Comparison of ENCODE assay signal across 32 cellular contexts in genomic region chr14:33691907-33692306, GRCh38.
"Had no signal": no experiment of that assay in that cellular context is flagged by ENCODE, and none has a peak within 500 bp of the region (broad histone marks: within the 10 kb centered on the region; RNA-seq: fewer than 3 reads in every experiment).

No MANE protein-coding gene starts in this region.

- H3K9me3 Mint-ChIP-seq: activated naive CD4-positive, alpha-beta T cell treated with anti-CD3 and anti-CD28 coated beads, Interleukin-2, amount 50 U/mL, for 24 hours; activated naive CD8-positive, alpha-beta T cell treated with anti-CD3 and anti-CD28 coated beads, Interleukin-2, amount 50 U/mL, for 24 hours; activated T-helper 2 cell treated with anti-CD3 and anti-CD28 coated beads, Interferon-gamma antibody, Interleukin-2, Interleukin-4, amounts not matched to agents 10 μg/mL and 5 μg/mL and 100 μg/mL, durations not matched to agents 14 hours and 24 hours and 36 hours; memory B cell; stimulated activated memory B cell treated with anti-CD40 and anti-IgM and Interleukin-4, amounts not matched to agents 10 μg/mL and 1 μg/mL and 100 μg/mL, for 72 hours; stimulated activated naive CD8-positive, alpha-beta T cell treated with anti-CD3 and anti-CD28 coated beads, Interleukin-15, amount 100 ng/mL, for 72 hours; WTC11 had no signal

- H3K4me1 Mint-ChIP-seq: activated CD8-positive, alpha-beta memory T cell treated with anti-CD3 and anti-CD28 coated beads, Interleukin-2, amount 10 ng/mL, durations not matched to agents 7 days and 5 days; activated naive CD4-positive, alpha-beta T cell treated with anti-CD3 and anti-CD28 coated beads, Interleukin-2, amount 50 U/mL, for 24 hours; activated naive CD8-positive, alpha-beta T cell treated with anti-CD3 and anti-CD28 coated beads, Interleukin-2, amount 50 U/mL, for 24 hours; immature natural killer cell; memory B cell; naive thymus-derived CD4-positive, alpha-beta T cell; stimulated activated memory B cell treated with anti-CD40 and anti-IgM and Interleukin-4, amounts not matched to agents 10 μg/mL and 1 μg/mL and 100 μg/mL, for 72 hours; stimulated activated naive CD8-positive, alpha-beta T cell treated with anti-CD3 and anti-CD28 coated beads, Interleukin-15, amount 100 ng/mL, for 72 hours; WTC11 had no signal

- H3K36me3 ChIP-seq: cardiac muscle cell, heart left ventricle, ovary, sigmoid colon, upper lobe of right lung had no signal

- H3K27me3 ChIP-seq: cardiac muscle cell, dorsolateral prefrontal cortex, heart left ventricle, ovary, sigmoid colon had no signal

- H3K4me3 ChIP-seq: cardiac muscle cell, coronary artery, dorsolateral prefrontal cortex, heart left ventricle, ovary, sigmoid colon, smooth muscle cell, upper lobe of right lung had no signal

- ATAC-seq: activated CD8-positive, alpha-beta memory T cell treated with anti-CD3 and anti-CD28 coated beads, Interleukin-2, amount 10 ng/mL, durations not matched to agents 7 days and 5 days; activated CD8-positive, alpha-beta T cell treated with anti-CD3 and anti-CD28 coated beads, Interleukin-2, amount 10 ng/mL, durations not matched to agents 7 days and 5 days; activated naive CD8-positive, alpha-beta T cell treated with anti-CD3 and anti-CD28 coated beads, Interleukin-2, amount 50 U/mL, for 24 hours; heart left ventricle; naive thymus-derived CD4-positive, alpha-beta T cell; stimulated activated memory B cell treated with anti-CD40 and anti-IgM and Interleukin-4, amounts not matched to agents 10 μg/mL and 1 μg/mL and 100 μg/mL, for 72 hours; stimulated activated naive CD8-positive, alpha-beta T cell treated with anti-CD3 and anti-CD28 coated beads, Interleukin-15, amount 100 ng/mL, for 72 hours; upper lobe of right lung; WTC11 had no signal

- H3K9me3 ChIP-seq: heart left ventricle, ovary, sigmoid colon, upper lobe of right lung had no signal

- H3K4me1 ChIP-seq: heart left ventricle, sigmoid colon, upper lobe of right lung had no signal

- H3K27me3 Mint-ChIP-seq: activated CD8-positive, alpha-beta memory T cell treated with anti-CD3 and anti-CD28 coated beads, Interleukin-2, amount 10 ng/mL, durations not matched to agents 7 days and 5 days; activated naive CD4-positive, alpha-beta T cell treated with anti-CD3 and anti-CD28 coated beads, Interleukin-2, amount 50 U/mL, for 24 hours; activated naive CD8-positive, alpha-beta T cell treated with anti-CD3 and anti-CD28 coated beads, Interleukin-2, amount 50 U/mL, for 24 hours; memory B cell; naive thymus-derived CD4-positive, alpha-beta T cell; progenitor cell of endocrine pancreas; stimulated activated memory B cell treated with anti-CD40 and anti-IgM and Interleukin-4, amounts not matched to agents 10 μg/mL and 1 μg/mL and 100 μg/mL, for 72 hours; stimulated activated naive CD8-positive, alpha-beta T cell treated with anti-CD3 and anti-CD28 coated beads, Interleukin-15, amount 100 ng/mL, for 72 hours had no signal

- H3K27ac Mint-ChIP-seq: activated CD8-positive, alpha-beta memory T cell treated with anti-CD3 and anti-CD28 coated beads, Interleukin-2, amount 10 ng/mL, durations not matched to agents 7 days and 5 days; activated CD8-positive, alpha-beta T cell treated with anti-CD3 and anti-CD28 coated beads, Interleukin-2, amount 10 ng/mL, durations not matched to agents 7 days and 5 days; activated naive CD4-positive, alpha-beta T cell treated with anti-CD3 and anti-CD28 coated beads, Interleukin-2, amount 50 U/mL, for 24 hours; activated naive CD8-positive, alpha-beta T cell treated with anti-CD3 and anti-CD28 coated beads, Interleukin-2, amount 50 U/mL, for 24 hours; activated T-helper 2 cell treated with anti-CD3 and anti-CD28 coated beads, Interferon-gamma antibody, Interleukin-2, Interleukin-4, amounts not matched to agents 10 μg/mL and 5 μg/mL and 100 μg/mL, durations not matched to agents 14 hours and 24 hours and 36 hours; immature natural killer cell; memory B cell; naive thymus-derived CD4-positive, alpha-beta T cell; progenitor cell of endocrine pancreas; stimulated activated memory B cell treated with anti-CD40 and anti-IgM and Interleukin-4, amounts not matched to agents 10 μg/mL and 1 μg/mL and 100 μg/mL, for 72 hours; stimulated activated naive CD8-positive, alpha-beta T cell treated with anti-CD3 and anti-CD28 coated beads, Interleukin-15, amount 100 ng/mL, for 72 hours; WTC11 had no signal

- H3K27ac ChIP-seq: cardiac muscle cell, coronary artery, heart left ventricle, ovary, sigmoid colon, upper lobe of right lung had no signal

- DNase-seq: activated CD4-positive, alpha-beta T cell treated with anti-CD3 and anti-CD28 coated beads, Interleukin-2, amount 50 U/mL, for 1 hour; activated CD8-positive, alpha-beta memory T cell treated with anti-CD3 and anti-CD28 coated beads, Interleukin-2, amount 10 ng/mL, durations not matched to agents 7 days and 5 days; activated CD8-positive, alpha-beta T cell treated with anti-CD3 and anti-CD28 coated beads, Interleukin-2, amount 10 ng/mL, durations not matched to agents 7 days and 5 days; activated naive CD8-positive, alpha-beta T cell treated with anti-CD3 and anti-CD28 coated beads, Interleukin-2, amount 50 U/mL, for 24 hours; activated T-cell treated with anti-CD3 and anti-CD28 coated beads, Interleukin-2, amount 50 U/mL, for 48 hours; amygdala; dorsolateral prefrontal cortex; effector memory CD4-positive, alpha-beta T cell; erythroblast; heart left ventricle; hypothalamus; immature natural killer cell; midbrain; naive thymus-derived CD4-positive, alpha-beta T cell; ovary; sigmoid colon; stimulated activated CD4-positive, alpha-beta T cell treated with anti-CD3 and anti-CD28 coated beads, Interleukin-1b, Interleukin-23, amount 100 ng/mL, for 48 hours; stimulated activated CD4-positive, alpha-beta T cell treated with anti-CD3 and anti-CD28 coated beads, Interleukin-4, amount 100 ng/mL, for 4 hours; stimulated activated CD8-positive, alpha-beta memory T cell treated with anti-CD3 and anti-CD28 coated beads, Interleukin-4, amount 100 ng/mL, for 48 hours; stimulated activated naive CD8-positive, alpha-beta T cell treated with anti-CD3 and anti-CD28 coated beads, Interleukin-15, amount 100 ng/mL, for 72 hours; substantia nigra; T-helper 2 cell; upper lobe of right lung had no signal

- H3K4me3 Mint-ChIP-seq: activated CD8-positive, alpha-beta memory T cell treated with anti-CD3 and anti-CD28 coated beads, Interleukin-2, amount 10 ng/mL, durations not matched to agents 7 days and 5 days; activated CD8-positive, alpha-beta T cell treated with anti-CD3 and anti-CD28 coated beads, Interleukin-2, amount 10 ng/mL, durations not matched to agents 7 days and 5 days; activated naive CD4-positive, alpha-beta T cell treated with anti-CD3 and anti-CD28 coated beads, Interleukin-2, amount 50 U/mL, for 24 hours; activated naive CD8-positive, alpha-beta T cell treated with anti-CD3 and anti-CD28 coated beads, Interleukin-2, amount 50 U/mL, for 24 hours; immature natural killer cell; memory B cell; naive thymus-derived CD4-positive, alpha-beta T cell; stimulated activated memory B cell treated with anti-CD40 and anti-IgM and Interleukin-4, amounts not matched to agents 10 μg/mL and 1 μg/mL and 100 μg/mL, for 72 hours; stimulated activated naive CD8-positive, alpha-beta T cell treated with anti-CD3 and anti-CD28 coated beads, Interleukin-15, amount 100 ng/mL, for 72 hours; WTC11 had no signal

- H3K36me3 Mint-ChIP-seq: activated CD8-positive, alpha-beta memory T cell treated with anti-CD3 and anti-CD28 coated beads, Interleukin-2, amount 10 ng/mL, durations not matched to agents 7 days and 5 days; activated naive CD4-positive, alpha-beta T cell treated with anti-CD3 and anti-CD28 coated beads, Interleukin-2, amount 50 U/mL, for 24 hours; immature natural killer cell; memory B cell; naive thymus-derived CD4-positive, alpha-beta T cell; stimulated activated memory B cell treated with anti-CD40 and anti-IgM and Interleukin-4, amounts not matched to agents 10 μg/mL and 1 μg/mL and 100 μg/mL, for 72 hours; WTC11 had no signal
